ENCODE assay signal across 17 cellular contexts in genomic region chr5:93941897-93942296, GRCh38.
DNase-seq lines count a peak whose midpoint lies in the region; ATAC-seq and TF ChIP-seq lines count a peak whose summit lies in the region.
"Had no signal": no experiment of that assay in that cellular context is flagged by ENCODE, and none has a peak within 500 bp of the region (broad histone marks: within the 10 kb centered on the region; RNA-seq: fewer than 3 reads in every experiment).

No MANE protein-coding gene starts in this region.

- in situ Hi-C loops in ACHN (cut with HindIII; ENCODE audit: low pct_ligation_motif_present, low pct_unique_long_range_greater_than_20kb, low sequenced_read_pairs): no loop called here

- ATAC-seq in HG02885 (IDR thresholded peaks at IDR 0.05; ENCODE audit: poor library complexity, unreplicated experiment): no peak

- peaks cover 2% of the 10 kb centered on the region; the same call in 1 of the 2 replicates for H3K4me1 ChIP-seq in HEK293 (ENCODE audit: control insufficient read depth, insufficient read depth, low read length)
- H3K4me1 ChIP-seq: HAP-1, SJSA1 had no signal

- TF ChIP-seq CTCF in HEK293 (tag by site-specific recombination; IDR thresholded peaks at IDR 0.05): no peak

- H3K9me3 ChIP-seq in HEK293 (ENCODE audit: control insufficient read depth, insufficient read depth, low read depth, low read length): no peaks in the 10 kb centered on the region
- H3K9me3 ChIP-seq: HAP-1, SJSA1 had no signal

- DNase-seq in COLO668 (lab: John Stamatoyannopoulos, UW; ENCODE audit: unreplicated experiment): peak; percentile 9
- peak; percentile 29 for DNase-seq in NCI-H510A (lab: John Stamatoyannopoulos, UW)
- DNase-seq in SK-N-DZ (ENCODE audit: low spot score): peak; percentile 96
- no peak for DNase-seq in DMS79 (lab: John Stamatoyannopoulos, UW)
- no peak for DNase-seq in OCI-M2 (lab: John Stamatoyannopoulos, UW; ENCODE audit: unreplicated experiment)
- DNase-seq in ACHN: no peak
- DNase-seq: AML-193; CD4-positive, alpha-beta T cell; EL; KBM-7; NCI-H187; RPMI8226 had no signal

- H3K27ac ChIP-seq in HEK293 (ENCODE audit: extremely low read depth, low read depth, low read length): no peak overlapping the region
- H3K27ac ChIP-seq: HL-60, SJSA1 had no signal

- H3K4me3 ChIP-seq in HEK293 (ENCODE audit: low read depth, low read length): no peak overlapping the region
- H3K4me3 ChIP-seq: HAP-1, SJSA1 had no signal

- no peaks in the 10 kb centered on the region for H3K36me3 ChIP-seq in HEK293 (ENCODE audit: control insufficient read depth in 2 of 2, insufficient read depth in 1 of 2, low read length in 2 of 2)
- H3K36me3 ChIP-seq: HAP-1, SJSA1 had no signal

- POLR2A ChIA-PET in HEK293 (lab: Yijun Ruan, JAX): no interaction called here

- CTCF ChIA-PET in HEK293 (lab: Yijun Ruan, JAX): interaction anchor here (0.7 kb wide), 1 partner anchor 55 kb away, joined by 5 read pairs; no protein-coding TSS in a partner anchor

TF ChIP-seq in HEK293, 187 proteins besides CTCF, POLR2A, EP300 and RAD21 (continues in another document):
- TF ChIP-seq ZNF571 (tag by site-specific recombination; IDR thresholded peaks at IDR 0.05) (no peak), ZNF830 (tag by site-specific recombination; IDR thresholded peaks at IDR 0.05; ENCODE audit: low read depth) (no peak), ZNF132 (tag by site-specific recombination; IDR thresholded peaks at IDR 0.05; ENCODE audit: borderline replicate concordance) (no peak), GLIS1 (tag by site-specific recombination; IDR thresholded peaks at IDR 0.05) (no peak), ZNF580 (tag by site-specific recombination; IDR thresholded peaks at IDR 0.05) (peak; percentile 38; the same call in 1 of the 2 replicates), PRDM1 (tag by site-specific recombination; IDR thresholded peaks at IDR 0.05) (no peak), ZFP3 (tag by site-specific recombination; IDR thresholded peaks at IDR 0.05; ENCODE audit: low read depth) (no peak), ZNF366 (tag by site-specific recombination; conservative IDR thresholded peaks at IDR 0.05) (0 out of 2 replicates have a peak, but pooled peaks have one; percentile 13), ZSCAN30 (tag by site-specific recombination; IDR thresholded peaks at IDR 0.05) (0 out of 2 replicates have a peak, but pooled peaks have one; percentile 26), ZNF596 (tag by site-specific recombination; IDR thresholded peaks at IDR 0.05) (peak; percentile 47; the same call in 1 of the 2 replicates), FEZF1 (tag by site-specific recombination; IDR thresholded peaks at IDR 0.05) (peak; percentile 64), ZFP41 (tag by site-specific recombination; IDR thresholded peaks at IDR 0.05; ENCODE audit: borderline replicate concordance) (no peak), ZNF214 (tag by site-specific recombination; IDR thresholded peaks at IDR 0.05; ENCODE audit: borderline replicate concordance) (no peak), ZNF146 (tag by site-specific recombination; IDR thresholded peaks at IDR 0.05) (no peak), MEIS1 (CRISPR knock-in tag; IDR thresholded peaks at IDR 0.05; ENCODE audit: borderline replicate concordance) (no peak), ZNF391 (tag by site-specific recombination; IDR thresholded peaks at IDR 0.05; ENCODE audit: borderline replicate concordance, low read depth) (no peak), HOXD13 (CRISPR knock-in tag; IDR thresholded peaks at IDR 0.05; ENCODE audit: borderline replicate concordance) (no peak), ELK4 (IDR thresholded peaks at IDR 0.05; ENCODE audit: borderline replicate concordance, low read depth, low read length) (no peak), ZNF16 (tag by site-specific recombination; IDR thresholded peaks at IDR 0.05; ENCODE audit: low read depth) (no peak), ZNF37A (tag by site-specific recombination; IDR thresholded peaks at IDR 0.05) (no peak), ZIC2 (tag by site-specific recombination; IDR thresholded peaks at IDR 0.05) (no peak), PRDM6 (tag by site-specific recombination; IDR thresholded peaks at IDR 0.05) (peak; percentile 59)
- TF ChIP-seq, protein P1, sequence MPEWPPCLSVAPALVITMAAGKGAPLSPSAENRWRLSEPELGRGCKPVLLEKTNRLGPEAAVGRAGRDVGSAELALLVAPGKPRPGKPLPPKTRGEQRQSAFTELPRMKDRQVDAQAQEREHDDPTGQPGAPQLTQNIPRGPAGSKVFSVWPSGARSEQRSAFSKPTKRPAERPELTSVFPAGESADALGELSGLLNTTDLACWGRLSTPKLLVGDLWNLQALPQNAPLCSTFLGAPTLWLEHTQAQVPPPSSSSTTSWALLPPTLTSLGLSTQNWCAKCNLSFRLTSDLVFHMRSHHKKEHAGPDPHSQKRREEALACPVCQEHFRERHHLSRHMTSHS (tag by site-specific recombination; IDR thresholded peaks at IDR 0.05): no peak
- TF ChIP-seq, protein P2, sequence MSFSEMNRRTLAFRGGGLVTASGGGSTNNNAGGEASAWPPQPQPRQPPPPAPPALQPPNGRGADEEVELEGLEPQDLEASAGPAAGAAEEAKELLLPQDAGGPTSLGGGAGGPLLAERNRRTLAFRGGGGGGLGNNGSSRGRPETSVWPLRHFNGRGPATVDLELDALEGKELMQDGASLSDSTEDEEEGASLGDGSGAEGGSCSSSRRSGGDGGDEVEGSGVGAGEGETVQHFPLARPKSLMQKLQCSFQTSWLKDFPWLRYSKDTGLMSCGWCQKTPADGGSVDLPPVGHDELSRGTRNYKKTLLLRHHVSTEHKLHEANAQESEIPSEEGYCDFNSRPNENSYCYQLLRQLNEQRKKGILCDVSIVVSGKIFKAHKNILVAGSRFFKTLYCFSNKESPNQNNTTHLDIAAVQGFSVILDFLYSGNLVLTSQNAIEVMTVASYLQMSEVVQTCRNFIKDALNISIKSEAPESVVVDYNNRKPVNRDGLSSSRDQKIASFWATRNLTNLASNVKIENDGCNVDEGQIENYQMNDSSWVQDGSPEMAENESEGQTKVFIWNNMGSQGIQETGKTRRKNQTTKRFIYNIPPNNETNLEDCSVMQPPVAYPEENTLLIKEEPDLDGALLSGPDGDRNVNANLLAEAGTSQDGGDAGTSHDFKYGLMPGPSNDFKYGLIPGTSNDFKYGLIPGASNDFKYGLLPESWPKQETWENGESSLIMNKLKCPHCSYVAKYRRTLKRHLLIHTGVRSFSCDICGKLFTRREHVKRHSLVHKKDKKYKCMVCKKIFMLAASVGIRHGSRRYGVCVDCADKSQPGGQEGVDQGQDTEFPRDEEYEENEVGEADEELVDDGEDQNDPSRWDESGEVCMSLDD (tag by site-specific recombination; IDR thresholded peaks at IDR 0.05): no peak
- TF ChIP-seq, protein P3, sequence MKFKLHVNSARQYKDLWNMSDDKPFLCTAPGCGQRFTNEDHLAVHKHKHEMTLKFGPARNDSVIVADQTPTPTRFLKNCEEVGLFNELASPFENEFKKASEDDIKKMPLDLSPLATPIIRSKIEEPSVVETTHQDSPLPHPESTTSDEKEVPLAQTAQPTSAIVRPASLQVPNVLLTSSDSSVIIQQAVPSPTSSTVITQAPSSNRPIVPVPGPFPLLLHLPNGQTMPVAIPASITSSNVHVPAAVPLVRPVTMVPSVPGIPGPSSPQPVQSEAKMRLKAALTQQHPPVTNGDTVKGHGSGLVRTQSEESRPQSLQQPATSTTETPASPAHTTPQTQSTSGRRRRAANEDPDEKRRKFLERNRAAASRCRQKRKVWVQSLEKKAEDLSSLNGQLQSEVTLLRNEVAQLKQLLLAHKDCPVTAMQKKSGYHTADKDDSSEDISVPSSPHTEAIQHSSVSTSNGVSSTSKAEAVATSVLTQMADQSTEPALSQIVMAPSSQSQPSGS (tag by site-specific recombination; IDR thresholded peaks at IDR 0.05; ENCODE audit: low read depth): no peak

Comparison
In these comparisons a context has a peak if more than half of its experiments do, and no peak if none do; other contexts are left out.
1. DNase-seq: peak in COLO668 (single experiment), NCI-H510A (single experiment) and SK-N-DZ (single experiment); none in DMS79 (single experiment), OCI-M2 (single experiment) and ACHN (single experiment).